1 cellular context compared by ENCODE assay signal in the genomic region with DNA sequence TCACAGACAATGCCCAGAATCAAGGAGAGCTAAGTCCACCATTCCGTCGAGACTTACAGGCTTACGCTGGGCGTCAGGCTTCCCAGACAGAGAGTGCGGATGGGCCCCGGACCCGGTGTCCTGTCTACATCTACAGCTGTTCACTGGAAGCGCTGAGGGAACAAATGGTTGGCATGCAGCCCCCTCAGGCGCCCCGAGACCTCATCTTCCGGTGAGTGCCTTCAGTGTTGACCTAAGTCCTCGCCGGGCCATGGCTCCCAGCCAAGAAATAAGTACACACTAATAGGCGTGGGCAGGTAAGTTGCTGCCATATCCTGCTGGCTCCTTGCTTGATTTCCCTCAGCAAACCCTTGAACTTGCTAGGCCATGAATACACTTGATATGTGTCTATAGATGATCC.
TF ChIP-seq lines count a peak whose summit lies in the region.

No MANE protein-coding gene starts in this region.

TF ChIP-seq in HepG2, 621 proteins besides CTCF, POLR2A, EP300 and RAD21:
- TF ChIP-seq, protein P1, sequence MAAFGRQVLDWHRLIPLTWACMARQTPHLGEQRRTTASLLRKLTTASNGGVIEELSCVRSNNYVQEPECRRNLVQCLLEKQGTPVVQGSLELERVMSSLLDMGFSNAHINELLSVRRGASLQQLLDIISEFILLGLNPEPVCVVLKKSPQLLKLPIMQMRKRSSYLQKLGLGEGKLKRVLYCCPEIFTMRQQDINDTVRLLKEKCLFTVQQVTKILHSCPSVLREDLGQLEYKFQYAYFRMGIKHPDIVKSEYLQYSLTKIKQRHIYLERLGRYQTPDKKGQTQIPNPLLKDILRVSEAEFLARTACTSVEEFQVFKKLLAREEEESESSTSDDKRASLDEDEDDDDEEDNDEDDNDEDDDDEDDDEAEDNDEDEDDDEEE (CRISPR knock-in tag; IDR thresholded peaks at IDR 0.05) = no peak
- TF ChIP-seq, protein P2, sequence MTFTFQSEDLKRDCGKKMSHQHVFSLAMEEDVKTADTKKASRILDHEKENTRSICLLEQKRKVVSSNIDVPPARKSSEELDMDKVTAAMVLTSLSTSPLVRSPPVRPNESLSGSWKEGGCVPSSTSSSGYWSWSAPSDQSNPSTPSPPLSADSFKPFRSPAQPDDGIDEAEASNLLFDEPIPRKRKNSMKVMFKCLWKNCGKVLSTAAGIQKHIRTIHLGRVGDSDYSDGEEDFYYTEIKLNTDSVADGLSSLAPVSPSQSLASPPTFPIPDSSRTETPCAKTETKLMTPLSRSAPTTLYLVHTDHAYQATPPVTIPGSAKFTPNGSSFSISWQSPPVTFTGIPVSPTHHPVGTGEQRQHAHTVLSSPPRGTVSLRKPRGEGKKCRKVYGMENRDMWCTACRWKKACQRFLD (CRISPR knock-in tag; IDR thresholded peaks at IDR 0.05; ENCODE audit: borderline replicate concordance) = no peak
